1 cellular context compared by ENCODE assay signal in the genomic region with DNA sequence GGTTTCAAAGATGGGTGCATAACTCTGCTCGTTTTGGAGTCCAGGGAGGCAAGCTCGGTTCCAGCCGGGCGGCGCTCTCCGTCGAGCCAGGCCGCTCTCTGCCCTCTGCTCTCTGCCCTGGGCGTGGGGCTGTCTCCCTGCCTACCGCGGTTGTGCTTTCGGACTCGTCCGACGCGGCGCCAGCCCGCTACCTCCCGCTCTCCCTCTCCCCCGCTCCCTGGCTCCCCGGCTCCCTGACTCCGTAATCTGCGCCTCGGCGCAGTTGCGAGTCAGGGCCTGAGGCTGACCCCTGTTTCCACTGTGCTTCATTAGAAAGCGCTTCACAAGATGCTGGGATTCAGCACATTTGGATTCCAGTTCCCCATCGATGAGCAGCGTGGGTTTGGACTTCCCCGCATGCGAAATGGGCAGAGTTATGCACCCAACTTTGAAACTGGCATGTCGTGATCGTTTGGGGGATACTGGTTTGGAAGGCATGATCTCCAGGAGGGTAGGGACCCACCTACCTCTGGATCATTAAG.
A peak's percentile ranks its signal among the peaks of the same experiment; 100 is the strongest.
TF ChIP-seq lines count a peak whose summit lies in the region.

No MANE protein-coding gene starts in this region.

TF ChIP-seq in HepG2, 621 proteins besides CTCF, POLR2A, EP300 and RAD21 (continued from another document and continues in another):
- TF ChIP-seq, protein P1, sequence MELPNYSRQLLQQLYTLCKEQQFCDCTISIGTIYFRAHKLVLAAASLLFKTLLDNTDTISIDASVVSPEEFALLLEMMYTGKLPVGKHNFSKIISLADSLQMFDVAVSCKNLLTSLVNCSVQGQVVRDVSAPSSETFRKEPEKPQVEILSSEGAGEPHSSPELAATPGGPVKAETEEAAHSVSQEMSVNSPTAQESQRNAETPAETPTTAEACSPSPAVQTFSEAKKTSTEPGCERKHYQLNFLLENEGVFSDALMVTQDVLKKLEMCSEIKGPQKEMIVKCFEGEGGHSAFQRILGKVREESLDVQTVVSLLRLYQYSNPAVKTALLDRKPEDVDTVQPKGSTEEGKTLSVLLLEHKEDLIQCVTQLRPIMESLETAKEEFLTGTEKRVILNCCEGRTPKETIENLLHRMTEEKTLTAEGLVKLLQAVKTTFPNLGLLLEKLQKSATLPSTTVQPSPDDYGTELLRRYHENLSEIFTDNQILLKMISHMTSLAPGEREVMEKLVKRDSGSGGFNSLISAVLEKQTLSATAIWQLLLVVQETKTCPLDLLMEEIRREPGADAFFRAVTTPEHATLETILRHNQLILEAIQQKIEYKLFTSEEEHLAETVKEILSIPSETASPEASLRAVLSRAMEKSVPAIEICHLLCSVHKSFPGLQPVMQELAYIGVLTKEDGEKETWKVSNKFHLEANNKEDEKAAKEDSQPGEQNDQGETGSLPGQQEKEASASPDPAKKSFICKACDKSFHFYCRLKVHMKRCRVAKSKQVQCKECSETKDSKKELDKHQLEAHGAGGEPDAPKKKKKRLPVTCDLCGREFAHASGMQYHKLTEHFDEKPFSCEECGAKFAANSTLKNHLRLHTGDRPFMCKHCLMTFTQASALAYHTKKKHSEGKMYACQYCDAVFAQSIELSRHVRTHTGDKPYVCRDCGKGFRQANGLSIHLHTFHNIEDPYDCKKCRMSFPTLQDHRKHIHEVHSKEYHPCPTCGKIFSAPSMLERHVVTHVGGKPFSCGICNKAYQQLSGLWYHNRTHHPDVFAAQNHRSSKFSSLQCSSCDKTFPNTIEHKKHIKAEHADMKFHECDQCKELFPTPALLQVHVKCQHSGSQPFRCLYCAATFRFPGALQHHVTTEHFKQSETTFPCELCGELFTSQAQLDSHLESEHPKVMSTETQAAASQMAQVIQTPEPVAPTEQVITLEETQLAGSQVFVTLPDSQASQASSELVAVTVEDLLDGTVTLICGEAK (IDR thresholded peaks at IDR 0.05): no peak
- TF ChIP-seq, protein P1 (CRISPR knock-in tag; IDR thresholded peaks at IDR 0.05): no peak
- TF ChIP-seq CEBPG (CRISPR knock-in tag; IDR thresholded peaks at IDR 0.05) (no peak), ZNF557 (CRISPR knock-in tag; IDR thresholded peaks at IDR 0.05) (no peak), ZNF788 (CRISPR knock-in tag; IDR thresholded peaks at IDR 0.05; ENCODE audit: borderline replicate concordance) (0 out of 2 replicates have a peak, but pooled peaks have one; percentile 4), AGO2 (optimal IDR thresholded peaks at IDR 0.05; ENCODE audit: low read depth, low read length) (no peak), ZNF382 (CRISPR knock-in tag; IDR thresholded peaks at IDR 0.05; ENCODE audit: borderline replicate concordance) (no peak), TP53 (CRISPR knock-in tag; conservative IDR thresholded peaks at IDR 0.05) (no peak), NONO (IDR thresholded peaks at IDR 0.05) (no peak), NONO (CRISPR knock-in tag; conservative IDR thresholded peaks at IDR 0.05) (peak; percentile 82), ZNF138 (CRISPR knock-in tag; IDR thresholded peaks at IDR 0.05; ENCODE audit: low read depth) (no peak; the same call in 1 of the 2 replicates), ZNF124 (CRISPR knock-in tag; IDR thresholded peaks at IDR 0.05) (0 out of 2 replicates have a peak, but pooled peaks have one; percentile 6), ZNF563 (CRISPR knock-in tag; IDR thresholded peaks at IDR 0.05) (peak; percentile 77), ZNF235 (CRISPR knock-in tag; IDR thresholded peaks at IDR 0.05; ENCODE audit: borderline replicate concordance) (no peak), MAFG (CRISPR knock-in tag; IDR thresholded peaks at IDR 0.05) (no peak), ZNF256 (CRISPR knock-in tag; conservative IDR thresholded peaks at IDR 0.05) (no peak), ZNF354B (CRISPR knock-in tag; IDR thresholded peaks at IDR 0.05) (no peak), REL (CRISPR knock-in tag; conservative IDR thresholded peaks at IDR 0.05) (peak; percentile 80; the same call in 1 of the 2 replicates), ZNF607 (CRISPR knock-in tag; IDR thresholded peaks at IDR 0.05; ENCODE audit: borderline replicate concordance) (no peak), NR2F1 (CRISPR knock-in tag; IDR thresholded peaks at IDR 0.05) (no peak), MED13 (CRISPR knock-in tag; IDR thresholded peaks at IDR 0.05) (no peak), NFE2L1 (CRISPR knock-in tag; IDR thresholded peaks at IDR 0.05; ENCODE audit: borderline replicate concordance) (no peak), ZNF549 (CRISPR knock-in tag; IDR thresholded peaks at IDR 0.05) (no peak; the same call in 1 of the 2 replicates), MEIS2 (CRISPR knock-in tag; IDR thresholded peaks at IDR 0.05) (no peak)
- TF ChIP-seq, protein P2, sequence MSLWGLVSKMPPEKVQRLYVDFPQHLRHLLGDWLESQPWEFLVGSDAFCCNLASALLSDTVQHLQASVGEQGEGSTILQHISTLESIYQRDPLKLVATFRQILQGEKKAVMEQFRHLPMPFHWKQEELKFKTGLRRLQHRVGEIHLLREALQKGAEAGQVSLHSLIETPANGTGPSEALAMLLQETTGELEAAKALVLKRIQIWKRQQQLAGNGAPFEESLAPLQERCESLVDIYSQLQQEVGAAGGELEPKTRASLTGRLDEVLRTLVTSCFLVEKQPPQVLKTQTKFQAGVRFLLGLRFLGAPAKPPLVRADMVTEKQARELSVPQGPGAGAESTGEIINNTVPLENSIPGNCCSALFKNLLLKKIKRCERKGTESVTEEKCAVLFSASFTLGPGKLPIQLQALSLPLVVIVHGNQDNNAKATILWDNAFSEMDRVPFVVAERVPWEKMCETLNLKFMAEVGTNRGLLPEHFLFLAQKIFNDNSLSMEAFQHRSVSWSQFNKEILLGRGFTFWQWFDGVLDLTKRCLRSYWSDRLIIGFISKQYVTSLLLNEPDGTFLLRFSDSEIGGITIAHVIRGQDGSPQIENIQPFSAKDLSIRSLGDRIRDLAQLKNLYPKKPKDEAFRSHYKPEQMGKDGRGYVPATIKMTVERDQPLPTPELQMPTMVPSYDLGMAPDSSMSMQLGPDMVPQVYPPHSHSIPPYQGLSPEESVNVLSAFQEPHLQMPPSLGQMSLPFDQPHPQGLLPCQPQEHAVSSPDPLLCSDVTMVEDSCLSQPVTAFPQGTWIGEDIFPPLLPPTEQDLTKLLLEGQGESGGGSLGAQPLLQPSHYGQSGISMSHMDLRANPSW (CRISPR knock-in tag; IDR thresholded peaks at IDR 0.05; ENCODE audit: borderline replicate concordance): no peak
- TF ChIP-seq, protein P3, sequence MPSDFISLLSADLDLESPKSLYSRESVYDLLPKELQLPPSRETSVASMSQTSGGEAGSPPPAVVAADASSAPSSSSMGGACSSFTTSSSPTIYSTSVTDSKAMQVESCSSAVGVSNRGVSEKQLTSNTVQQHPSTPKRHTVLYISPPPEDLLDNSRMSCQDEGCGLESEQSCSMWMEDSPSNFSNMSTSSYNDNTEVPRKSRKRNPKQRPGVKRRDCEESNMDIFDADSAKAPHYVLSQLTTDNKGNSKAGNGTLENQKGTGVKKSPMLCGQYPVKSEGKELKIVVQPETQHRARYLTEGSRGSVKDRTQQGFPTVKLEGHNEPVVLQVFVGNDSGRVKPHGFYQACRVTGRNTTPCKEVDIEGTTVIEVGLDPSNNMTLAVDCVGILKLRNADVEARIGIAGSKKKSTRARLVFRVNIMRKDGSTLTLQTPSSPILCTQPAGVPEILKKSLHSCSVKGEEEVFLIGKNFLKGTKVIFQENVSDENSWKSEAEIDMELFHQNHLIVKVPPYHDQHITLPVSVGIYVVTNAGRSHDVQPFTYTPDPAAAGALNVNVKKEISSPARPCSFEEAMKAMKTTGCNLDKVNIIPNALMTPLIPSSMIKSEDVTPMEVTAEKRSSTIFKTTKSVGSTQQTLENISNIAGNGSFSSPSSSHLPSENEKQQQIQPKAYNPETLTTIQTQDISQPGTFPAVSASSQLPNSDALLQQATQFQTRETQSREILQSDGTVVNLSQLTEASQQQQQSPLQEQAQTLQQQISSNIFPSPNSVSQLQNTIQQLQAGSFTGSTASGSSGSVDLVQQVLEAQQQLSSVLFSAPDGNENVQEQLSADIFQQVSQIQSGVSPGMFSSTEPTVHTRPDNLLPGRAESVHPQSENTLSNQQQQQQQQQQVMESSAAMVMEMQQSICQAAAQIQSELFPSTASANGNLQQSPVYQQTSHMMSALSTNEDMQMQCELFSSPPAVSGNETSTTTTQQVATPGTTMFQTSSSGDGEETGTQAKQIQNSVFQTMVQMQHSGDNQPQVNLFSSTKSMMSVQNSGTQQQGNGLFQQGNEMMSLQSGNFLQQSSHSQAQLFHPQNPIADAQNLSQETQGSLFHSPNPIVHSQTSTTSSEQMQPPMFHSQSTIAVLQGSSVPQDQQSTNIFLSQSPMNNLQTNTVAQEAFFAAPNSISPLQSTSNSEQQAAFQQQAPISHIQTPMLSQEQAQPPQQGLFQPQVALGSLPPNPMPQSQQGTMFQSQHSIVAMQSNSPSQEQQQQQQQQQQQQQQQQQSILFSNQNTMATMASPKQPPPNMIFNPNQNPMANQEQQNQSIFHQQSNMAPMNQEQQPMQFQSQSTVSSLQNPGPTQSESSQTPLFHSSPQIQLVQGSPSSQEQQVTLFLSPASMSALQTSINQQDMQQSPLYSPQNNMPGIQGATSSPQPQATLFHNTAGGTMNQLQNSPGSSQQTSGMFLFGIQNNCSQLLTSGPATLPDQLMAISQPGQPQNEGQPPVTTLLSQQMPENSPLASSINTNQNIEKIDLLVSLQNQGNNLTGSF (CRISPR knock-in tag; IDR thresholded peaks at IDR 0.05): no peak
- TF ChIP-seq, protein P4, sequence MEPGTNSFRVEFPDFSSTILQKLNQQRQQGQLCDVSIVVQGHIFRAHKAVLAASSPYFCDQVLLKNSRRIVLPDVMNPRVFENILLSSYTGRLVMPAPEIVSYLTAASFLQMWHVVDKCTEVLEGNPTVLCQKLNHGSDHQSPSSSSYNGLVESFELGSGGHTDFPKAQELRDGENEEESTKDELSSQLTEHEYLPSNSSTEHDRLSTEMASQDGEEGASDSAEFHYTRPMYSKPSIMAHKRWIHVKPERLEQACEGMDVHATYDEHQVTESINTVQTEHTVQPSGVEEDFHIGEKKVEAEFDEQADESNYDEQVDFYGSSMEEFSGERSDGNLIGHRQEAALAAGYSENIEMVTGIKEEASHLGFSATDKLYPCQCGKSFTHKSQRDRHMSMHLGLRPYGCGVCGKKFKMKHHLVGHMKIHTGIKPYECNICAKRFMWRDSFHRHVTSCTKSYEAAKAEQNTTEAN (CRISPR knock-in tag; conservative IDR thresholded peaks at IDR 0.05): no peak
- TF ChIP-seq, protein P5, sequence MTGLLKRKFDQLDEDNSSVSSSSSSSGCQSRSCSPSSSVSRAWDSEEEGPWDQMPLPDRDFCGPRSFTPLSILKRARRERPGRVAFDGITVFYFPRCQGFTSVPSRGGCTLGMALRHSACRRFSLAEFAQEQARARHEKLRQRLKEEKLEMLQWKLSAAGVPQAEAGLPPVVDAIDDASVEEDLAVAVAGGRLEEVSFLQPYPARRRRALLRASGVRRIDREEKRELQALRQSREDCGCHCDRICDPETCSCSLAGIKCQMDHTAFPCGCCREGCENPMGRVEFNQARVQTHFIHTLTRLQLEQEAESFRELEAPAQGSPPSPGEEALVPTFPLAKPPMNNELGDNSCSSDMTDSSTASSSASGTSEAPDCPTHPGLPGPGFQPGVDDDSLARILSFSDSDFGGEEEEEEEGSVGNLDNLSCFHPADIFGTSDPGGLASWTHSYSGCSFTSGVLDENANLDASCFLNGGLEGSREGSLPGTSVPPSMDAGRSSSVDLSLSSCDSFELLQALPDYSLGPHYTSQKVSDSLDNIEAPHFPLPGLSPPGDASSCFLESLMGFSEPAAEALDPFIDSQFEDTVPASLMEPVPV (CRISPR knock-in tag; IDR thresholded peaks at IDR 0.05): no peak
- TF ChIP-seq, protein P6, sequence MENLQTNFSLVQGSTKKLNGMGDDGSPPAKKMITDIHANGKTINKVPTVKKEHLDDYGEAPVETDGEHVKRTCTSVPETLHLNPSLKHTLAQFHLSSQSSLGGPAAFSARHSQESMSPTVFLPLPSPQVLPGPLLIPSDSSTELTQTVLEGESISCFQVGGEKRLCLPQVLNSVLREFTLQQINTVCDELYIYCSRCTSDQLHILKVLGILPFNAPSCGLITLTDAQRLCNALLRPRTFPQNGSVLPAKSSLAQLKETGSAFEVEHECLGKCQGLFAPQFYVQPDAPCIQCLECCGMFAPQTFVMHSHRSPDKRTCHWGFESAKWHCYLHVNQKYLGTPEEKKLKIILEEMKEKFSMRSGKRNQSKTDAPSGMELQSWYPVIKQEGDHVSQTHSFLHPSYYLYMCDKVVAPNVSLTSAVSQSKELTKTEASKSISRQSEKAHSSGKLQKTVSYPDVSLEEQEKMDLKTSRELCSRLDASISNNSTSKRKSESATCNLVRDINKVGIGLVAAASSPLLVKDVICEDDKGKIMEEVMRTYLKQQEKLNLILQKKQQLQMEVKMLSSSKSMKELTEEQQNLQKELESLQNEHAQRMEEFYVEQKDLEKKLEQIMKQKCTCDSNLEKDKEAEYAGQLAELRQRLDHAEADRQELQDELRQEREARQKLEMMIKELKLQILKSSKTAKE (CRISPR knock-in tag; IDR thresholded peaks at IDR 0.05; ENCODE audit: borderline replicate concordance): peak; percentile 51; the same call in 1 of the 2 replicates
- TF ChIP-seq, protein P7, sequence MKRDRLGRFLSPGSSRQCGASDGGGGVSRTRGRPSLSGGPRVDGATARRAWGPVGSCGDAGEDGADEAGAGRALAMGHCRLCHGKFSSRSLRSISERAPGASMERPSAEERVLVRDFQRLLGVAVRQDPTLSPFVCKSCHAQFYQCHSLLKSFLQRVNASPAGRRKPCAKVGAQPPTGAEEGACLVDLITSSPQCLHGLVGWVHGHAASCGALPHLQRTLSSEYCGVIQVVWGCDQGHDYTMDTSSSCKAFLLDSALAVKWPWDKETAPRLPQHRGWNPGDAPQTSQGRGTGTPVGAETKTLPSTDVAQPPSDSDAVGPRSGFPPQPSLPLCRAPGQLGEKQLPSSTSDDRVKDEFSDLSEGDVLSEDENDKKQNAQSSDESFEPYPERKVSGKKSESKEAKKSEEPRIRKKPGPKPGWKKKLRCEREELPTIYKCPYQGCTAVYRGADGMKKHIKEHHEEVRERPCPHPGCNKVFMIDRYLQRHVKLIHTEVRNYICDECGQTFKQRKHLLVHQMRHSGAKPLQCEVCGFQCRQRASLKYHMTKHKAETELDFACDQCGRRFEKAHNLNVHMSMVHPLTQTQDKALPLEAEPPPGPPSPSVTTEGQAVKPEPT (CRISPR knock-in tag; IDR thresholded peaks at IDR 0.05; ENCODE audit: low read depth): no peak
